In genomic region chr3:44206301-44206700, GRCh38 we compare ENCODE assay signal across 37 cellular contexts. TPM values are rescaled to one million over a fixed set of nuclear protein-coding genes. Genes with fewer than 3 reads are reported as not detected.
"Had no signal": no experiment of that assay in that cellular context is flagged by ENCODE, and none has a peak within 500 bp of the region (broad histone marks: within the 10 kb centered on the region; RNA-seq: fewer than 3 reads in every experiment).

No MANE protein-coding gene starts in this region.

- H3K27ac Mint-ChIP-seq: dendritic cell treated with granulocyte-macrophage colony-stimulating factor and Interleukin-4, amounts not matched to agents 40 ng/mL and 50 ng/mL, for 4 days; immature natural killer cell; mesothelial cell of epicardium; natural killer cell treated with Interleukin-12 subunit alpha and Interleukin-12 subunit beta and Interleukin-15 and Interleukin-18, amount 100 ng/mL, for 72 hours; stimulated activated naive B cell treated with anti-CD40 and anti-IgM and Interleukin-4, amounts not matched to agents 10 μg/mL and 1 μg/mL and 100 μg/mL, for 72 hours; stimulated activated naive CD8-positive, alpha-beta T cell treated with anti-CD3 and anti-CD28 coated beads, Interleukin-15, Interleukin-2, amounts not matched to agents 100 ng/mL and 50 ng/mL, for 24 hours had no signal

- H3K27me3 ChIP-seq: colonic mucosa, ovary, tibial nerve, upper lobe of left lung had no signal

- DNase-seq: colonic mucosa; effector memory CD4-positive, alpha-beta T cell; esophagus squamous epithelium; foreskin melanocyte; glutamatergic neuron; heart right ventricle; hypothalamus; immature natural killer cell; islet precursor cell; kidney glomerular epithelial cell; mesenchymal stem cell; mucosa of descending colon; naive B cell; nucleus accumbens; ovary; posterior cingulate gyrus; psoas muscle; right cardiac atrium; stimulated activated CD4-positive, alpha-beta T cell treated with anti-CD3 and anti-CD28 coated beads, Interleukin-15, amount 100 ng/mL, for 24 hours; stimulated activated CD4-positive, alpha-beta T cell treated with anti-CD3 and anti-CD28 coated beads, Interleukin-2, amount 100 ng/mL, for 48 hours; stimulated activated naive B cell treated with anti-CD40 and anti-IgM and Interleukin-4, amounts not matched to agents 10 μg/mL and 1 μg/mL and 100 μg/mL, for 72 hours had no signal

- H3K9me3 ChIP-seq: colonic mucosa, esophagus squamous epithelium, heart right ventricle, mucosa of descending colon, ovary, psoas muscle, thoracic aorta, tibial nerve, upper lobe of left lung had no signal

- H3K27ac ChIP-seq: colonic mucosa, esophagus squamous epithelium, heart right ventricle, ovary, psoas muscle, skin epidermis, thoracic aorta, tibial nerve, upper lobe of left lung had no signal

- H3K36me3 ChIP-seq: colonic mucosa, esophagus squamous epithelium, heart right ventricle, ovary, thoracic aorta, tibial nerve, upper lobe of left lung had no signal

- ATAC-seq: heart right ventricle; left lobe of liver; mucosa of descending colon; natural killer cell treated with Interleukin-12 subunit alpha and Interleukin-12 subunit beta and Interleukin-15 and Interleukin-18, amount 100 ng/mL, for 72 hours; psoas muscle; right cardiac atrium; stimulated activated naive B cell treated with anti-CD40 and anti-IgM and Interleukin-4, amounts not matched to agents 10 μg/mL and 1 μg/mL and 100 μg/mL, for 72 hours had no signal

- H3K4me1 Mint-ChIP-seq: immature natural killer cell; mesothelial cell of epicardium; naive B cell; stimulated activated naive B cell treated with anti-CD40 and anti-IgM and Interleukin-4, amounts not matched to agents 10 μg/mL and 1 μg/mL and 100 μg/mL, for 72 hours had no signal

- H3K27me3 Mint-ChIP-seq: dendritic cell treated with granulocyte-macrophage colony-stimulating factor and Interleukin-4, amounts not matched to agents 40 ng/mL and 50 ng/mL, for 4 days had no signal

- FAIRE-seq: endothelial cell of umbilical vein, urothelium cell line had no signal

- H3K9me3 Mint-ChIP-seq: dendritic cell treated with granulocyte-macrophage colony-stimulating factor and Interleukin-4, amounts not matched to agents 40 ng/mL and 50 ng/mL, for 4 days; immature natural killer cell; mesothelial cell of epicardium; naive B cell; natural killer cell treated with Interleukin-12 subunit alpha and Interleukin-12 subunit beta and Interleukin-15 and Interleukin-18, amount 100 ng/mL, for 72 hours; stimulated activated naive B cell treated with anti-CD40 and anti-IgM and Interleukin-4, amounts not matched to agents 10 μg/mL and 1 μg/mL and 100 μg/mL, for 72 hours; stimulated activated naive CD8-positive, alpha-beta T cell treated with anti-CD3 and anti-CD28 coated beads, Interleukin-15, Interleukin-2, amounts not matched to agents 100 ng/mL and 50 ng/mL, for 24 hours had no signal

- H3K4me3 Mint-ChIP-seq: dendritic cell treated with granulocyte-macrophage colony-stimulating factor and Interleukin-4, amounts not matched to agents 40 ng/mL and 50 ng/mL, for 4 days; immature natural killer cell; mesothelial cell of epicardium; naive B cell; natural killer cell treated with Interleukin-12 subunit alpha and Interleukin-12 subunit beta and Interleukin-15 and Interleukin-18, amount 100 ng/mL, for 72 hours; stimulated activated naive B cell treated with anti-CD40 and anti-IgM and Interleukin-4, amounts not matched to agents 10 μg/mL and 1 μg/mL and 100 μg/mL, for 72 hours; stimulated activated naive CD8-positive, alpha-beta T cell treated with anti-CD3 and anti-CD28 coated beads, Interleukin-15, Interleukin-2, amounts not matched to agents 100 ng/mL and 50 ng/mL, for 24 hours had no signal

- H3K4me3 ChIP-seq: colonic mucosa, esophagus squamous epithelium, heart right ventricle, mucosa of descending colon, ovary, psoas muscle, skin epidermis, thoracic aorta, tibial nerve, upper lobe of left lung had no signal

- H3K36me3 Mint-ChIP-seq: immature natural killer cell; mesothelial cell of epicardium; naive B cell; natural killer cell treated with Interleukin-12 subunit alpha and Interleukin-12 subunit beta and Interleukin-15 and Interleukin-18, amount 100 ng/mL, for 72 hours; stimulated activated naive B cell treated with anti-CD40 and anti-IgM and Interleukin-4, amounts not matched to agents 10 μg/mL and 1 μg/mL and 100 μg/mL, for 72 hours had no signal

- H3K4me1 ChIP-seq: colonic mucosa, esophagus squamous epithelium, heart right ventricle, psoas muscle, tibial nerve, upper lobe of left lung had no signal

RNA-seq across cellular contexts. Expression of gene TOPAZ1, which starts 35.4 kb away (rescaled TPM):
- total RNA-seq: chondrocyte; colonic mucosa; endothelial cell of umbilical vein; epithelial cell of proximal tubule; esophagus squamous epithelium; heart right ventricle; left lobe of liver; liver; lung microvascular endothelial cell; mesothelial cell of epicardium; mucosa of descending colon; natural killer cell treated with Interleukin-12 subunit alpha and Interleukin-12 subunit beta and Interleukin-15 and Interleukin-18, amount 100 ng/mL, for 72 hours; ovary; psoas muscle; renal cortical epithelial cell; right cardiac atrium; thoracic aorta; tibial nerve; upper lobe of left lung had no signal
- polyA plus RNA-seq: endothelial cell of umbilical vein, heart right ventricle, immature natural killer cell, liver, psoas muscle, right cardiac atrium had no signal
